1 cellular context compared by ENCODE assay signal in the genomic region with DNA sequence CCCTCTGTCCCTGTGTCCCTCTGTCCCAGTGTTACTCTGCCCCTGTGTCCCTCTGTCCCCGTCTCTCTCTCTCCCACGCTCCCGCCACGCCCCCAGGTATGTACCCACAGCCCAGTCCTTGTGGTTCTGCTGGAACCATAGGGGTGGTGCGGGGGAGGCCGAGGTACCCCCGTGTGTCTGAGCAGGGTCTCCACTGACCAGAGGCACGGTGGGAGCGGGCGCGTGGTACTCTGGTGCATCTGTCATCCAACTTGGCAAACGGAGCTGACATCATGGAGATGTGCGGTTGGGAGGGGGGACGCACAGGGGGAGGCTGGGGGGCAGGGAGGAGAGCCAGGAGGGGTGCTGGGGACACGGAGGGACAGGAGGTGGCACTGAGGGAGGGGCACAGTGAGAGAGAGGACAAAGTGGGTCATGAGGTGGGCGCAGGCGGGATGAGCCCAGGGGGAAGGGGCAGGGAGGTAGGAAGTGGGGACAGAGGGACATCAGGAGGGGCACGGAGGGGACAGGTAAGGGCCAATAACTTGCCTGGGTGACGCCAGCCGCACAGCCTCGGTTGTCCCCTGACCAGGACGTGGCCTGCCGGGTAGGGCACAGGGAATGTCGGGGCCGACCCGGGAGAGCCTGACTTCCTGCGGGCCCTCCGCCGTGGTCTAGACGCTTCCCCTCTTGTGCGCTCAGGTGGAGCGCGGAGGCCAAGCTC.
TF ChIP-seq lines count a peak whose summit lies in the region.

No MANE protein-coding gene starts in this region.

TF ChIP-seq in GM23338, 12 proteins besides CTCF, POLR2A, EP300 and RAD21 (continued from another document):
- TF ChIP-seq, protein P1, sequence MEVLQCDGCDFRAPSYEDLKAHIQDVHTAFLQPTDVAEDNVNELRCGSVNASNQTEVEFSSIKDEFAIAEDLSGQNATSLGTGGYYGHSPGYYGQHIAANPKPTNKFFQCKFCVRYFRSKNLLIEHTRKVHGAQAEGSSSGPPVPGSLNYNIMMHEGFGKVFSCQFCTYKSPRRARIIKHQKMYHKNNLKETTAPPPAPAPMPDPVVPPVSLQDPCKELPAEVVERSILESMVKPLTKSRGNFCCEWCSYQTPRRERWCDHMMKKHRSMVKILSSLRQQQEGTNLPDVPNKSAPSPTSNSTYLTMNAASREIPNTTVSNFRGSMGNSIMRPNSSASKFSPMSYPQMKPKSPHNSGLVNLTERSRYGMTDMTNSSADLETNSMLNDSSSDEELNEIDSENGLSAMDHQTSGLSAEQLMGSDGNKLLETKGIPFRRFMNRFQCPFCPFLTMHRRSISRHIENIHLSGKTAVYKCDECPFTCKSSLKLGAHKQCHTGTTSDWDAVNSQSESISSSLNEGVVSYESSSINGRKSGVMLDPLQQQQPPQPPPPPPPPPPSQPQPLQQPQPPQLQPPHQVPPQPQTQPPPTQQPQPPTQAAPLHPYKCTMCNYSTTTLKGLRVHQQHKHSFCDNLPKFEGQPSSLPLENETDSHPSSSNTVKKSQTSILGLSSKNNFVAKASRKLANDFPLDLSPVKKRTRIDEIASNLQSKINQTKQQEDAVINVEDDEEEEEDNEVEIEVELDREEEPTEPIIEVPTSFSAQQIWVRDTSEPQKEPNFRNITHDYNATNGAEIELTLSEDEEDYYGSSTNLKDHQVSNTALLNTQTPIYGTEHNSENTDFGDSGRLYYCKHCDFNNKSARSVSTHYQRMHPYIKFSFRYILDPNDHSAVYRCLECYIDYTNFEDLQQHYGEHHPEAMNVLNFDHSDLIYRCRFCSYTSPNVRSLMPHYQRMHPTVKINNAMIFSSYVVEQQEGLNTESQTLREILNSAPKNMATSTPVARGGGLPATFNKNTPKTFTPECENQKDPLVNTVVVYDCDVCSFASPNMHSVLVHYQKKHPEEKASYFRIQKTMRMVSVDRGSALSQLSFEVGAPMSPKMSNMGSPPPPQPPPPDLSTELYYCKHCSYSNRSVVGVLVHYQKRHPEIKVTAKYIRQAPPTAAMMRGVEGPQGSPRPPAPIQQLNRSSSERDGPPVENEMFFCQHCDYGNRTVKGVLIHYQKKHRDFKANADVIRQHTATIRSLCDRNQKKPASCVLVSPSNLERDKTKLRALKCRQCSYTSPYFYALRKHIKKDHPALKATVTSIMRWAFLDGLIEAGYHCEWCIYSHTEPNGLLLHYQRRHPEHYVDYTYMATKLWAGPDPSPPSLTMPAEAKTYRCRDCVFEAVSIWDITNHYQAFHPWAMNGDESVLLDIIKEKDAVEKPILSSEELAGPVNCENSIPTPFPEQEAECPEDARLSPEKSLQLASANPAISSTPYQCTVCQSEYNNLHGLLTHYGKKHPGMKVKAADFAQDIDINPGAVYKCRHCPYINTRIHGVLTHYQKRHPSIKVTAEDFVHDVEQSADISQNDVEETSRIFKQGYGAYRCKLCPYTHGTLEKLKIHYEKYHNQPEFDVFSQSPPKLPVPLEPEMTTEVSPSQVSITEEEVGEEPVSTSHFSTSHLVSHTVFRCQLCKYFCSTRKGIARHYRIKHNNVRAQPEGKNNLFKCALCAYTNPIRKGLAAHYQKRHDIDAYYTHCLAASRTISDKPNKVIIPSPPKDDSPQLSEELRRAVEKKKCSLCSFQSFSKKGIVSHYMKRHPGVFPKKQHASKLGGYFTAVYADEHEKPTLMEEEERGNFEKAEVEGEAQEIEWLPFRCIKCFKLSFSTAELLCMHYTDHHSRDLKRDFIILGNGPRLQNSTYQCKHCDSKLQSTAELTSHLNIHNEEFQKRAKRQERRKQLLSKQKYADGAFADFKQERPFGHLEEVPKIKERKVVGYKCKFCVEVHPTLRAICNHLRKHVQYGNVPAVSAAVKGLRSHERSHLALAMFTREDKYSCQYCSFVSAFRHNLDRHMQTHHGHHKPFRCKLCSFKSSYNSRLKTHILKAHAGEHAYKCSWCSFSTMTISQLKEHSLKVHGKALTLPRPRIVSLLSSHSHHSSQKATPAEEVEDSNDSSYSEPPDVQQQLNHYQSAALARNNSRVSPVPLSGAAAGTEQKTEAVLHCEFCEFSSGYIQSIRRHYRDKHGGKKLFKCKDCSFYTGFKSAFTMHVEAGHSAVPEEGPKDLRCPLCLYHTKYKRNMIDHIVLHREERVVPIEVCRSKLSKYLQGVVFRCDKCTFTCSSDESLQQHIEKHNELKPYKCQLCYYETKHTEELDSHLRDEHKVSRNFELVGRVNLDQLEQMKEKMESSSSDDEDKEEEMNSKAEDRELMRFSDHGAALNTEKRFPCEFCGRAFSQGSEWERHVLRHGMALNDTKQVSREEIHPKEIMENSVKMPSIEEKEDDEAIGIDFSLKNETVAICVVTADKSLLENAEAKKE (CRISPR knock-in tag; IDR thresholded peaks at IDR 0.05): no peak
- TF ChIP-seq POLR2AphosphoS5 (IDR thresholded peaks at IDR 0.05; ENCODE audit: low read depth) (no peak), NANOG (IDR thresholded peaks at IDR 0.05; ENCODE audit: borderline replicate concordance) (no peak), ZNF114 (CRISPR knock-in tag; IDR thresholded peaks at IDR 0.05) (no peak), ZNF331 (CRISPR knock-in tag; IDR thresholded peaks at IDR 0.05; ENCODE audit: low read depth) (no peak), JUNB (IDR thresholded peaks at IDR 0.05; ENCODE audit: unreplicated experiment) (no peak), STAT1 (IDR thresholded peaks at IDR 0.05; ENCODE audit: unreplicated experiment) (no peak)
- TF ChIP-seq, protein P2, sequence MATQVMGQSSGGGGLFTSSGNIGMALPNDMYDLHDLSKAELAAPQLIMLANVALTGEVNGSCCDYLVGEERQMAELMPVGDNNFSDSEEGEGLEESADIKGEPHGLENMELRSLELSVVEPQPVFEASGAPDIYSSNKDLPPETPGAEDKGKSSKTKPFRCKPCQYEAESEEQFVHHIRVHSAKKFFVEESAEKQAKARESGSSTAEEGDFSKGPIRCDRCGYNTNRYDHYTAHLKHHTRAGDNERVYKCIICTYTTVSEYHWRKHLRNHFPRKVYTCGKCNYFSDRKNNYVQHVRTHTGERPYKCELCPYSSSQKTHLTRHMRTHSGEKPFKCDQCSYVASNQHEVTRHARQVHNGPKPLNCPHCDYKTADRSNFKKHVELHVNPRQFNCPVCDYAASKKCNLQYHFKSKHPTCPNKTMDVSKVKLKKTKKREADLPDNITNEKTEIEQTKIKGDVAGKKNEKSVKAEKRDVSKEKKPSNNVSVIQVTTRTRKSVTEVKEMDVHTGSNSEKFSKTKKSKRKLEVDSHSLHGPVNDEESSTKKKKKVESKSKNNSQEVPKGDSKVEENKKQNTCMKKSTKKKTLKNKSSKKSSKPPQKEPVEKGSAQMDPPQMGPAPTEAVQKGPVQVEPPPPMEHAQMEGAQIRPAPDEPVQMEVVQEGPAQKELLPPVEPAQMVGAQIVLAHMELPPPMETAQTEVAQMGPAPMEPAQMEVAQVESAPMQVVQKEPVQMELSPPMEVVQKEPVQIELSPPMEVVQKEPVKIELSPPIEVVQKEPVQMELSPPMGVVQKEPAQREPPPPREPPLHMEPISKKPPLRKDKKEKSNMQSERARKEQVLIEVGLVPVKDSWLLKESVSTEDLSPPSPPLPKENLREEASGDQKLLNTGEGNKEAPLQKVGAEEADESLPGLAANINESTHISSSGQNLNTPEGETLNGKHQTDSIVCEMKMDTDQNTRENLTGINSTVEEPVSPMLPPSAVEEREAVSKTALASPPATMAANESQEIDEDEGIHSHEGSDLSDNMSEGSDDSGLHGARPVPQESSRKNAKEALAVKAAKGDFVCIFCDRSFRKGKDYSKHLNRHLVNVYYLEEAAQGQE (IDR thresholded peaks at IDR 0.05; ENCODE audit: unreplicated experiment): no peak
- TF ChIP-seq, protein P3, sequence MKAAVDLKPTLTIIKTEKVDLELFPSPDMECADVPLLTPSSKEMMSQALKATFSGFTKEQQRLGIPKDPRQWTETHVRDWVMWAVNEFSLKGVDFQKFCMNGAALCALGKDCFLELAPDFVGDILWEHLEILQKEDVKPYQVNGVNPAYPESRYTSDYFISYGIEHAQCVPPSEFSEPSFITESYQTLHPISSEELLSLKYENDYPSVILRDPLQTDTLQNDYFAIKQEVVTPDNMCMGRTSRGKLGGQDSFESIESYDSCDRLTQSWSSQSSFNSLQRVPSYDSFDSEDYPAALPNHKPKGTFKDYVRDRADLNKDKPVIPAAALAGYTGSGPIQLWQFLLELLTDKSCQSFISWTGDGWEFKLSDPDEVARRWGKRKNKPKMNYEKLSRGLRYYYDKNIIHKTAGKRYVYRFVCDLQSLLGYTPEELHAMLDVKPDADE (IDR thresholded peaks at IDR 0.05): no peak
